10 cellular contexts compared by ENCODE assay signal in the genomic region with DNA sequence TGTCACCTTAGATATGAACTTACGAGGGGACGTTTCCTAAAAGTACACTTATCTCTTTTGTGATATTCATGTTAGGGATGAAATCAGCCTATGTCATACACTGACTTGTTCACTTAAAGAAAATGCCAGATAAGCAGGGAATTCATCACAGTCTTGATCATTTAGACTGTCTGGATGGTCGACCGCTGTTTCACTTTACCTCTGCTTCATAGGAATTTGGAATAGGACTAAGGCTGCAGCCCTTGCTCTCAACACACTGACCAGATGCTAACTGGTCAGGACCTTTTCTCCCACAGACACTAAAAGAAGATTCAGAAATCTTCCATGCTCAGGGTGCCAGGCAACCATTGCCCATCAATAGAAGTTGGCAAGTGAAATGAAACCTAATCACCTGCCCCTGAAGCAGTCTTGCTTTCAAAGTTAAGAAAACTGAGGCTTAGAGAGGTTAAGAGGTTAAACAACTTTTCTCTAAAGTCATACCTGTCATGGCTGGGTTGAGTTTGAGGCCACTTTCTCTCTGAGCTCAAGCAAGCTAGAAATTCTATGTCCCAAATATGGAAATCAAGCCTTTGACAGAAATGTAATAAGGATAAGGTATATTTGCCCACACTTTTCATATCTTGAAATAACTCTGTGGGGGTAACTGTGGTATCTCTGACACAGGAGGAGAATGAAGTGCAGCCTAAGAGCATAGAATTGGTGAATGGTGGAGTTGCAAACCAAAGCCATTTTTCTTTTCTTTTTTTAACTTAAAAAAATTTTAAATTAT.
DNase-seq lines count a peak whose midpoint lies in the region; ATAC-seq and TF ChIP-seq lines count a peak whose summit lies in the region.
"Had no signal": no experiment of that assay in that cellular context is flagged by ENCODE, and none has a peak within 500 bp of the region (broad histone marks: within the 10 kb centered on the region; RNA-seq: fewer than 3 reads in every experiment).

No MANE protein-coding gene starts in this region.

- no peak overlapping the region for H3K4me2 ChIP-seq in IMR-90 (ENCODE audit: low read depth, low read length)
- peak overlapping the region; percentile 60 for H3K4me2 ChIP-seq in osteoblast (ENCODE audit: insufficient read depth, low read length)

- H3K27ac ChIP-seq in IMR-90 (ENCODE audit: insufficient read depth, low read length) (no peak overlapping the region), osteoblast (ENCODE audit: low read depth, low read length) (peak overlapping the region; percentile 6)

- no peak overlapping the region for H3K18ac ChIP-seq in IMR-90 (ENCODE audit: low read depth, low read length)

- POLR2A ChIA-PET in IMR-90 (lab: Charles Lee; ENCODE audit: unreplicated experiment), result interaction anchor here (0.6 kb wide), 1 partner anchor 55 kb away, joined by 3 read pairs; no protein-coding TSS in a partner anchor

- H4K20me1 ChIP-seq in IMR-90 (ENCODE audit: insufficient read depth, low read length) (no peaks in the 10 kb centered on the region), osteoblast (ENCODE audit: insufficient read depth, low read length) (no peaks in the 10 kb centered on the region)

- H3K27me3 Mint-ChIP-seq in Calu3 (ENCODE audit: unreplicated experiment), result no peaks in the 10 kb centered on the region

- no peaks in the 10 kb centered on the region for H3K79me1 ChIP-seq in IMR-90 (ENCODE audit: low read depth in 1 of 2, low read length in 2 of 2)

- no peak overlapping the region for H2BK120ac ChIP-seq in IMR-90 (ENCODE audit: low read depth, low read length)

- dilution Hi-C loops in IMR-90 (cut with HindIII; ENCODE audit: low sequenced_read_pairs, unreplicated experiment), result no loop called here

- no peaks in the 10 kb centered on the region for H3K9me3 Mint-ChIP-seq in Calu3 (ENCODE audit: low read depth, unreplicated experiment)

- H3K79me2 ChIP-seq in osteoblast (ENCODE audit: insufficient read depth, low read length), result no peaks in the 10 kb centered on the region

- H3K27ac Mint-ChIP-seq in Calu3 (ENCODE audit: unreplicated experiment), result no peak overlapping the region

- ATAC-seq in GM18868 (IDR thresholded peaks at IDR 0.05; ENCODE audit: unreplicated experiment) (peak; percentile 31), HG02588 (IDR thresholded peaks at IDR 0.05; ENCODE audit: unreplicated experiment) (peak; percentile 15), IMR-90 (ENCODE audit: low read depth) (peak; percentile 42), left ventricle myocardium superior (no peak)

- no peak for TF ChIP-seq RAD21 in IMR-90 (IDR thresholded peaks at IDR 0.05; ENCODE audit: low read length)

- no peak overlapping the region for H3K4me3 ChIP-seq in IMR-90 (ENCODE audit: insufficient read depth, low read depth, low read length)
- no peak overlapping the region for H3K4me3 ChIP-seq in osteoblast (ENCODE audit: insufficient read depth, low read length)
- H3K4me3 ChIP-seq in foreskin fibroblast (ENCODE audit: low read depth in 1 of 2, low read length in 2 of 2), result no peak overlapping the region

- no peak overlapping the region for H2BK5ac ChIP-seq in IMR-90 (ENCODE audit: low read depth, low read length, poor library complexity, severe bottlenecking)

- H3K36me3 Mint-ChIP-seq in Calu3 (ENCODE audit: insufficient read depth, unreplicated experiment), result no peaks in the 10 kb centered on the region

- H3K9me1 ChIP-seq in IMR-90 (ENCODE audit: insufficient read depth, low read length), result no peaks in the 10 kb centered on the region

- no peak overlapping the region for H4K5ac ChIP-seq in IMR-90 (ENCODE audit: low read depth, low read length)

- no peak overlapping the region for H3K9ac ChIP-seq in IMR-90 (ENCODE audit: low read depth, low read length)

- TF ChIP-seq CTCF in IMR-90 (conservative IDR thresholded peaks at IDR 0.05; ENCODE audit: low read depth, low read length) (no peak), osteoblast (IDR thresholded peaks at IDR 0.05; ENCODE audit: extremely low read depth, low read depth, low read length) (no peak), Calu3 (IDR thresholded peaks at IDR 0.05; ENCODE audit: unreplicated experiment) (no peak), foreskin fibroblast (IDR thresholded peaks at IDR 0.05; ENCODE audit: low read depth, low read length) (no peak)

- H2BK20ac ChIP-seq in IMR-90 (ENCODE audit: low read depth, low read length), result no peak overlapping the region

- H3K9me3 ChIP-seq in IMR-90 (ENCODE audit: control insufficient read depth, insufficient read depth, low read length), result no peaks in the 10 kb centered on the region
- H3K9me3 ChIP-seq in osteoblast (ENCODE audit: low read depth, low read length), result no peaks in the 10 kb centered on the region

- no CpG with 5 or more reads among the region's 4 CpGs for WGBS in IMR-90 (ENCODE audit: extremely low coverage in 2 of 2, insufficient read length in 1 of 2), 2 experiments

- no peak for DNase-seq in IMR-90
- DNase-seq in osteoblast (ENCODE audit: insufficient read length, low spot score, missing footprints), result no peak
- DNase-seq in Calu3, result no peak
- no peak for DNase-seq in foreskin fibroblast
- no peak for DNase-seq in GDM1 (lab: John Stamatoyannopoulos, UW)
- no peak for DNase-seq in left ventricle myocardium superior
- DNase-seq: NK-92 treated with Interleukin-12 subunit alpha and Interleukin-12 subunit beta, amount 100 ng/mL, for 24 hours; stimulated activated CD4-positive, alpha-beta T cell treated with anti-CD3 and anti-CD28 coated beads, Interleukin-4, amount 100 ng/mL, for 4 hours had no signal

- H3K4ac ChIP-seq in IMR-90 (ENCODE audit: low read depth, low read length), result no peak overlapping the region

- in situ Hi-C loops in IMR-90 (cut with MboI; ENCODE audit: low sequenced_read_pairs), result no loop called here

- no peak for TF ChIP-seq POLR2A in IMR-90 (IDR thresholded peaks at IDR 0.05; ENCODE audit: low read depth, low read length)

- H3K36me3 ChIP-seq in IMR-90 (ENCODE audit: control insufficient read depth, insufficient read depth, low read length) (no peaks in the 10 kb centered on the region), osteoblast (ENCODE audit: insufficient read depth, low read length) (no peaks in the 10 kb centered on the region)

- BruUV-seq in IMR-90 (replicated peaks; lab: Mats Ljungman, UMichigan) (no TSS peak), Calu3 (replicated peaks; lab: Mats Ljungman, UMichigan) (no TSS peak)

- CTCF ChIA-PET in IMR-90 (lab: Yijun Ruan, JAX), result interaction anchor here (1.5 kb wide), 1 partner anchor 27 kb away, joined by 3 read pairs; no protein-coding TSS in a partner anchor
- CTCF ChIA-PET in Calu3 (lab: Charles Lee), result no interaction called here

- H3K23ac ChIP-seq in IMR-90 (ENCODE audit: low read depth, low read length), result no peak overlapping the region

- no peak overlapping the region for H3K4me3 Mint-ChIP-seq in Calu3 (ENCODE audit: low read depth, unreplicated experiment)

- no peak overlapping the region for H2AFZ ChIP-seq in IMR-90 (replicated peaks; ENCODE audit: low read length, poor library complexity)
- no peak overlapping the region for H2AFZ ChIP-seq in osteoblast (ENCODE audit: low read length)

- no peak overlapping the region for H3K56ac ChIP-seq in IMR-90 (ENCODE audit: extremely low read depth, insufficient read depth, low read length)

- intact Hi-C loops in IMR-90 (cut with micrococcal nuclease) (no loop called here), Calu3 (cut with micrococcal nuclease; ENCODE audit: unreplicated experiment) (no loop called here), left ventricle myocardium superior (cut with micrococcal nuclease) (no loop called here)

- H3K27me3 ChIP-seq in IMR-90 (ENCODE audit: control insufficient read depth, insufficient read depth, low read length) (peaks cover 15% of the 10 kb centered on the region), osteoblast (ENCODE audit: insufficient read depth, low read length) (no peaks in the 10 kb centered on the region)

- no peak overlapping the region for H2BK15ac ChIP-seq in IMR-90 (ENCODE audit: low read depth, low read length)

- peaks cover 17% of the 10 kb centered on the region for H3K4me1 Mint-ChIP-seq in Calu3 (ENCODE audit: low read depth, unreplicated experiment)

- no peak overlapping the region for H2AK5ac ChIP-seq in IMR-90 (ENCODE audit: low read depth, low read length)

- H4K91ac ChIP-seq in IMR-90 (ENCODE audit: insufficient read depth, low read depth, low read length), result no peak overlapping the region

- no peak overlapping the region for H4K8ac ChIP-seq in IMR-90 (ENCODE audit: low read depth in 2 of 2, low read length in 2 of 2)

- H2AK9ac ChIP-seq in IMR-90 (replicated peaks; ENCODE audit: low read depth, low read length, poor library complexity), result no peak overlapping the region

- no peaks in the 10 kb centered on the region for H3K4me1 ChIP-seq in IMR-90 (ENCODE audit: control insufficient read depth, insufficient read depth, low read length)
- peaks cover 14% of the 10 kb centered on the region for H3K4me1 ChIP-seq in osteoblast (ENCODE audit: insufficient read depth, low read length)

- H3K14ac ChIP-seq in IMR-90 (replicated peaks; ENCODE audit: low read depth, low read length), result no peak overlapping the region

TF ChIP-seq in IMR-90, 13 proteins besides CTCF, POLR2A, EP300 and RAD21:
- TF ChIP-seq FOS (IDR thresholded peaks at IDR 0.05; ENCODE audit: low read depth, low read length) (no peak), USF2 (IDR thresholded peaks at IDR 0.05; ENCODE audit: low read depth, low read length) (no peak), CEBPB (IDR thresholded peaks at IDR 0.05; ENCODE audit: low read depth, low read length) (no peak), MAFK (IDR thresholded peaks at IDR 0.05; ENCODE audit: low read depth, low read length) (no peak), BHLHE40 (IDR thresholded peaks at IDR 0.05; ENCODE audit: low read depth, low read length) (no peak), RFX5 (IDR thresholded peaks at IDR 0.05; ENCODE audit: low read depth, low read length) (no peak)
